1 cellular context compared by ENCODE assay signal in the genomic region with DNA sequence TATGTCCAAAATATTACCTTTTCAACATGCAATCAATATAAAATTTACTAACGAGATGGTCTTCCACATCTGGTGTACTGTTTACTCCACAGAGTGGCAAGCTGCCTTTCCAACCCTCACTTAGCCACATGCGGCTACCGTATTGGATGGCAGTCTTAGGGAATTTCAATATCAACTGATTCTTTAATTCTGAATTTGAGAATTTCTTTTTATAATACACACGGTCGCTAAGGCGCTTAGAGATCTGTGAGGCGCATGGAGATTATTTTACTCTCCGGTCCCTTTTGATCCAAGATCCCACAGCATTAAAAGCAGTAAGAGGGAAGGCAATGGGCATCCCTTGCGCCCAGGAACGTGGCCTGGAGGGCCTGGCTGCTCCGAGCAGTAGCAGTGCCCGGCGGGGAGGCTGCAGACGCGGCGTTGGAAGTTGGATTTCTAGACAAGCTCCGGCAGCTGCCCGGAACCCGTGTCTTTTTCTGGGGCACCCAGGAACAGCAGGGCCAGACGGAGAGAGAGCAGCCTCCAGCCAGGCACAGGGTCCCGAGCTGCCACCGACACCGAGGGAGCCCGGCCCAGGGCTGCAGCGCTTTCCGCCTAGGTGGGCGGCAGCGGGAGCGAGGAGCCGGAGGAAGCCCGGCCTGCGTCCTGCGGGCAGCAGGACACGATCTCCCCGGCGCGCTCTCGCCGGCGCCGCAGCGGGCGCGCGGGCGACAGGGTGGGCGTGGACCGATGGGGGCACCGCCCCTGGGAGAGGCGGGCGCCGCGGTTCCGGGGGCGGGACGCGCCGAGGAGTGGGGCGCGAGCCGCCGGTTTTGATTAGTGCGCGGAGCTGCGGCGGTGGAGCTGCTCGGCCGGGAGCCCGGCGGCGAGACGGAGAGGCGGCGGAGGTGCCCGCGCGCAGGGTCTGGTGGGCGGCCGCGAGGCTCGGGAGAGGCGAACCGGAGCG.
TF ChIP-seq lines count a peak whose summit lies in the region.

Gene UGCG, plus strand, starts transcription at position 819 of the 946 bp plus-strand sequence. CDS start 402 bp downstream, outside the sequence.

TF ChIP-seq in HepG2, 621 proteins besides CTCF, POLR2A, EP300 and RAD21 (continued from another document and continues in another):
- TF ChIP-seq SKI (IDR thresholded peaks at IDR 0.05; ENCODE audit: partially characterized antibody): peak; percentile 73
- no peak for TF ChIP-seq BATF2 (CRISPR knock-in tag; IDR thresholded peaks at IDR 0.05)
- TF ChIP-seq CEBPB (IDR thresholded peaks at IDR 0.05; ENCODE audit: borderline replicate concordance, low read depth, low read length): no peak
- TF ChIP-seq, protein P1, sequence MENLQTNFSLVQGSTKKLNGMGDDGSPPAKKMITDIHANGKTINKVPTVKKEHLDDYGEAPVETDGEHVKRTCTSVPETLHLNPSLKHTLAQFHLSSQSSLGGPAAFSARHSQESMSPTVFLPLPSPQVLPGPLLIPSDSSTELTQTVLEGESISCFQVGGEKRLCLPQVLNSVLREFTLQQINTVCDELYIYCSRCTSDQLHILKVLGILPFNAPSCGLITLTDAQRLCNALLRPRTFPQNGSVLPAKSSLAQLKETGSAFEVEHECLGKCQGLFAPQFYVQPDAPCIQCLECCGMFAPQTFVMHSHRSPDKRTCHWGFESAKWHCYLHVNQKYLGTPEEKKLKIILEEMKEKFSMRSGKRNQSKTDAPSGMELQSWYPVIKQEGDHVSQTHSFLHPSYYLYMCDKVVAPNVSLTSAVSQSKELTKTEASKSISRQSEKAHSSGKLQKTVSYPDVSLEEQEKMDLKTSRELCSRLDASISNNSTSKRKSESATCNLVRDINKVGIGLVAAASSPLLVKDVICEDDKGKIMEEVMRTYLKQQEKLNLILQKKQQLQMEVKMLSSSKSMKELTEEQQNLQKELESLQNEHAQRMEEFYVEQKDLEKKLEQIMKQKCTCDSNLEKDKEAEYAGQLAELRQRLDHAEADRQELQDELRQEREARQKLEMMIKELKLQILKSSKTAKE (CRISPR knock-in tag; IDR thresholded peaks at IDR 0.05; ENCODE audit: borderline replicate concordance): no peak
- TF ChIP-seq NFATC3 (CRISPR knock-in tag; IDR thresholded peaks at IDR 0.05): 0 out of 2 replicates have a peak, but pooled peaks have one; percentile 48
- no peak for TF ChIP-seq TGIF2 (CRISPR knock-in tag; IDR thresholded peaks at IDR 0.05)
- no peak; the same call in none of the 2 replicates for TF ChIP-seq ZMYM4 (CRISPR knock-in tag; IDR thresholded peaks at IDR 0.05)
- peak; percentile 60; the same call in 1 of the 2 replicates for TF ChIP-seq ZNF616 (CRISPR knock-in tag; IDR thresholded peaks at IDR 0.05; ENCODE audit: low read depth)
- no peak for TF ChIP-seq ETV6 (CRISPR knock-in tag; conservative IDR thresholded peaks at IDR 0.05)
- no peak for TF ChIP-seq ARNTL (CRISPR knock-in tag; IDR thresholded peaks at IDR 0.05)
- TF ChIP-seq NCOA5 (CRISPR knock-in tag; IDR thresholded peaks at IDR 0.05): no peak
- no peak for TF ChIP-seq CBX1 (IDR thresholded peaks at IDR 0.05; ENCODE audit: low read depth)
- no peak for TF ChIP-seq ZBTB49 (CRISPR knock-in tag; IDR thresholded peaks at IDR 0.05; ENCODE audit: borderline replicate concordance)
- TF ChIP-seq AGO2 (optimal IDR thresholded peaks at IDR 0.05; ENCODE audit: low read depth, low read length): no peak
- TF ChIP-seq PITX1 (CRISPR knock-in tag; IDR thresholded peaks at IDR 0.05): peak; percentile 50; the same call in 1 of the 2 replicates
- TF ChIP-seq KMT2A (CRISPR knock-in tag; IDR thresholded peaks at IDR 0.05): peak; percentile 58; the same call in 1 of the 2 replicates
- TF ChIP-seq, protein P2, sequence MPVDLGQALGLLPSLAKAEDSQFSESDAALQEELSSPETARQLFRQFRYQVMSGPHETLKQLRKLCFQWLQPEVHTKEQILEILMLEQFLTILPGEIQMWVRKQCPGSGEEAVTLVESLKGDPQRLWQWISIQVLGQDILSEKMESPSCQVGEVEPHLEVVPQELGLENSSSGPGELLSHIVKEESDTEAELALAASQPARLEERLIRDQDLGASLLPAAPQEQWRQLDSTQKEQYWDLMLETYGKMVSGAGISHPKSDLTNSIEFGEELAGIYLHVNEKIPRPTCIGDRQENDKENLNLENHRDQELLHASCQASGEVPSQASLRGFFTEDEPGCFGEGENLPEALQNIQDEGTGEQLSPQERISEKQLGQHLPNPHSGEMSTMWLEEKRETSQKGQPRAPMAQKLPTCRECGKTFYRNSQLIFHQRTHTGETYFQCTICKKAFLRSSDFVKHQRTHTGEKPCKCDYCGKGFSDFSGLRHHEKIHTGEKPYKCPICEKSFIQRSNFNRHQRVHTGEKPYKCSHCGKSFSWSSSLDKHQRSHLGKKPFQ (CRISPR knock-in tag; IDR thresholded peaks at IDR 0.05; ENCODE audit: insufficient replicate concordance): no peak
- TF ChIP-seq STAT6 (CRISPR knock-in tag; IDR thresholded peaks at IDR 0.05; ENCODE audit: borderline replicate concordance): no peak
- peak; percentile 33 for TF ChIP-seq PHF20 (CRISPR knock-in tag; IDR thresholded peaks at IDR 0.05)
- TF ChIP-seq THAP7 (CRISPR knock-in tag; IDR thresholded peaks at IDR 0.05): no peak
- TF ChIP-seq, protein P3, sequence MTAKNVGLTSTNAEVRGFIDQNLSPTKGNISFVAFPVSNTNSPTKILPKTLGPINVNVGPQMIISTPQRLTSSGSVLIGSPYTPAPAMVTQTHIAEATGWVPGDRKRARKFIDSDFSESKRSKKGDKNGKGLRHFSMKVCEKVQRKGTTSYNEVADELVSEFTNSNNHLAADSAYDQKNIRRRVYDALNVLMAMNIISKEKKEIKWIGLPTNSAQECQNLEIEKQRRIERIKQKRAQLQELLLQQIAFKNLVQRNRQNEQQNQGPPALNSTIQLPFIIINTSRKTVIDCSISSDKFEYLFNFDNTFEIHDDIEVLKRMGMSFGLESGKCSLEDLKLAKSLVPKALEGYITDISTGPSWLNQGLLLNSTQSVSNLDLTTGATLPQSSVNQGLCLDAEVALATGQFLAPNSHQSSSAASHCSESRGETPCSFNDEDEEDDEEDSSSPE (CRISPR knock-in tag; IDR thresholded peaks at IDR 0.05): peak; percentile 31; the same call in 1 of the 2 replicates
- 0 out of 2 replicates have a peak, but pooled peaks have one; percentile 52 for TF ChIP-seq ZXDC (CRISPR knock-in tag; IDR thresholded peaks at IDR 0.05)
- no peak for TF ChIP-seq FOXA1 (IDR thresholded peaks at IDR 0.05)
- TF ChIP-seq FOXA1 (CRISPR knock-in tag; IDR thresholded peaks at IDR 0.05): no peak
- no peak for TF ChIP-seq ZNF3 (CRISPR knock-in tag; IDR thresholded peaks at IDR 0.05)
- TF ChIP-seq ZNF431 (CRISPR knock-in tag; IDR thresholded peaks at IDR 0.05; ENCODE audit: borderline replicate concordance, low read depth): 0 out of 2 replicates have a peak, but pooled peaks have one; percentile 18
- TF ChIP-seq SRSF9 (IDR thresholded peaks at IDR 0.05; ENCODE audit: borderline replicate concordance, insufficient read depth, low read depth, low read length, poor library complexity, severe bottlenecking): no peak
- TF ChIP-seq HNRNPK (IDR thresholded peaks at IDR 0.05; ENCODE audit: low read depth, low read length, poor library complexity, severe bottlenecking): no peak
- TF ChIP-seq FLYWCH1 (CRISPR knock-in tag; IDR thresholded peaks at IDR 0.05): peak; percentile 85; the same call in 1 of the 2 replicates
- no peak for TF ChIP-seq NR2F1 (CRISPR knock-in tag; IDR thresholded peaks at IDR 0.05)
- no peak for TF ChIP-seq PLRG1 (conservative IDR thresholded peaks at IDR 0.05)
- TF ChIP-seq, protein P4, sequence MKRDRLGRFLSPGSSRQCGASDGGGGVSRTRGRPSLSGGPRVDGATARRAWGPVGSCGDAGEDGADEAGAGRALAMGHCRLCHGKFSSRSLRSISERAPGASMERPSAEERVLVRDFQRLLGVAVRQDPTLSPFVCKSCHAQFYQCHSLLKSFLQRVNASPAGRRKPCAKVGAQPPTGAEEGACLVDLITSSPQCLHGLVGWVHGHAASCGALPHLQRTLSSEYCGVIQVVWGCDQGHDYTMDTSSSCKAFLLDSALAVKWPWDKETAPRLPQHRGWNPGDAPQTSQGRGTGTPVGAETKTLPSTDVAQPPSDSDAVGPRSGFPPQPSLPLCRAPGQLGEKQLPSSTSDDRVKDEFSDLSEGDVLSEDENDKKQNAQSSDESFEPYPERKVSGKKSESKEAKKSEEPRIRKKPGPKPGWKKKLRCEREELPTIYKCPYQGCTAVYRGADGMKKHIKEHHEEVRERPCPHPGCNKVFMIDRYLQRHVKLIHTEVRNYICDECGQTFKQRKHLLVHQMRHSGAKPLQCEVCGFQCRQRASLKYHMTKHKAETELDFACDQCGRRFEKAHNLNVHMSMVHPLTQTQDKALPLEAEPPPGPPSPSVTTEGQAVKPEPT (CRISPR knock-in tag; IDR thresholded peaks at IDR 0.05; ENCODE audit: low read depth): peak; percentile 60; the same call in 1 of the 2 replicates
- TF ChIP-seq TBX3 (IDR thresholded peaks at IDR 0.05; ENCODE audit: borderline replicate concordance): no peak
- TF ChIP-seq FOXO1 (CRISPR knock-in tag; IDR thresholded peaks at IDR 0.05): no peak
- TF ChIP-seq ATF4 (CRISPR knock-in tag; IDR thresholded peaks at IDR 0.05): 0 out of 4 replicates have a peak, but pooled peaks of 1 of the 2 experiments have one; percentile 16
- no peak for TF ChIP-seq ZFP37 (CRISPR knock-in tag; IDR thresholded peaks at IDR 0.05; ENCODE audit: borderline replicate concordance)
- no peak; the same call in 1 of the 2 replicates for TF ChIP-seq ZC3H13 (CRISPR knock-in tag; IDR thresholded peaks at IDR 0.05)
